In the genomic region with DNA sequence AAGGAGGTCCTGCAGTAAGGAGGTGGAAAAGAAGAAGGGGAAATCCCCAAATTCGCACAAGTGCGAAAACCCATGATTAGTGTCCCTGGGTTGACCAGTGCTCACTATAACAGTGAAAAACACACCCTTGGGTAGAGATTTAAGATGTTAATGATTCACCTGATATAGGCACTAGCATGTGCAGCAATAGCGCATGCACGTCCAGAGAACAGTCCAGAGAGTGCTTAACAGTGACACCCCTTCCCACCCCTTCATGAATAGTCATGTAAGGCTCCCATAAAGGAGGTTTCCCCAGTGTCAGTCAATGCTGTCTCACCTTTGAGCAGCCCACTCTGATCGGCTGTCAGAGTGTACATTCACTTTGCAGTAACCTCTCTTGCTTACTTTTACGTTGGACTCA, we compare ENCODE assay signal across 1 cellular context. TPM values are rescaled to one million over a fixed set of nuclear protein-coding genes. Genes with fewer than 3 reads are reported as not detected.
"Had no signal": no experiment of that assay in that cellular context is flagged by ENCODE, and none has a peak within 500 bp of the region (broad histone marks: within the 10 kb centered on the region; RNA-seq: fewer than 3 reads in every experiment).

No MANE protein-coding gene starts in this region.

RNA-seq across cellular contexts. Expression of gene NUTM2B, which starts 6.4 kb away (rescaled TPM):
- total RNA-seq: kidney epithelial cell had no signal
